Comparison of ENCODE assay signal across 1 cellular context in genomic region chr11:130193551-130193950, GRCh38.
TF ChIP-seq lines count a peak whose summit lies in the region.

No MANE protein-coding gene starts in this region.

TF ChIP-seq in HepG2, 621 proteins besides CTCF, POLR2A, EP300 and RAD21:
- peak; percentile 70 for TF ChIP-seq ZBTB33 (CRISPR knock-in tag; IDR thresholded peaks at IDR 0.05)
